Comparison of ENCODE assay signal across 13 cellular contexts in the genomic region with DNA sequence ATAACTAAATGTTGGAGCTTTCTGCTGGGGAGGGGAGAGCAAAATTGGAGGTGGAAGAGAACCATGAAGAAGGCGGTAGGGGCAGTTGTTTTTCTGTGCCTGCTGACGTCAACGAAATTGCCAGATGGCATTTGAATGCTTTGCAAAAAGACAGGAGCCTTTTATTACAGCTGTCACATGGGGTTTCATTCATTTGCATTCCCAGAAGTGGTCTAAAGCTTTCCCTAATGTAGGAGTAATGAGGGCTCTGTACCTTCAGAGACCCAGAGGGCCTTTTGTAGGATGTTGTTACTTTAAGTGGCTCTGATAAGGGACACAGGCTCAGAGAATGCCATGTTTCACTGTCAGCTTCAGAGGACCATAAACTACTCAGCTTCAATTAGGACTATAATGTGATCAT.
A peak's percentile ranks its signal among the peaks of the same experiment; 100 is the strongest.
DNase-seq lines count a peak whose midpoint lies in the region; ATAC-seq and TF ChIP-seq lines count a peak whose summit lies in the region.
"Had no signal": no experiment of that assay in that cellular context is flagged by ENCODE, and none has a peak within 500 bp of the region (broad histone marks: within the 10 kb centered on the region; RNA-seq: fewer than 3 reads in every experiment).

No MANE protein-coding gene starts in this region.

- no peaks in the 10 kb centered on the region for H3K36me3 Mint-ChIP-seq in MCF 10A (ENCODE audit: insufficient read depth, unreplicated experiment)
- H3K36me3 Mint-ChIP-seq: activated CD4-positive, alpha-beta memory T cell treated with anti-CD3 and anti-CD28 coated beads for 36 hours had no signal

- no peak overlapping the region for H3K23ac ChIP-seq in neuronal stem cell (ENCODE audit: low read depth, low read length, poor library complexity)

- H3K9me3 Mint-ChIP-seq in MCF 10A (ENCODE audit: unreplicated experiment) = no peaks in the 10 kb centered on the region
- H3K9me3 Mint-ChIP-seq: activated CD4-positive, alpha-beta memory T cell treated with anti-CD3 and anti-CD28 coated beads for 36 hours had no signal

- H3K27ac Mint-ChIP-seq in MCF 10A (ENCODE audit: low read depth, unreplicated experiment) = no peak overlapping the region
- H3K27ac Mint-ChIP-seq: activated CD4-positive, alpha-beta memory T cell treated with anti-CD3 and anti-CD28 coated beads for 36 hours had no signal

- peak overlapping the region; percentile 54 for H2AFZ ChIP-seq in neuronal stem cell (ENCODE audit: low read length)

- 23 to 53% methylated on average over 3 of the region's 3 CpGs for WGBS in gastroesophageal sphincter (ENCODE audit: low coverage in 1 of 2), 2 donors
- no CpG with 5 or more reads among the region's 3 CpGs for WGBS in neuronal stem cell (ENCODE audit: extremely low coverage in 2 of 2, insufficient read length in 2 of 2, insufficient replicate concordance in 1 of 2), 2 donors

- no peak overlapping the region for H4K8ac ChIP-seq in neuronal stem cell (ENCODE audit: low read depth, low read length)

- TF ChIP-seq EP300 in gastroesophageal sphincter (IDR thresholded peaks at IDR 0.05) = no peak

- no peaks in the 10 kb centered on the region for H3K79me1 ChIP-seq in neuronal stem cell (ENCODE audit: low read depth, low read length)

- H2BK120ac ChIP-seq in neuronal stem cell (ENCODE audit: low read depth, low read length) = no peak overlapping the region

- no peak overlapping the region for H3K4ac ChIP-seq in neuronal stem cell (ENCODE audit: low read length)

- peak overlapping the region; percentile 18 to 78 (median 68) for H3K27ac ChIP-seq in gastroesophageal sphincter
- no peak overlapping the region for H3K27ac ChIP-seq in neuronal stem cell (replicated peaks; ENCODE audit: low read length)
- H3K27ac ChIP-seq: C4-2B, prostate gland had no signal

- H3K4me3 ChIP-seq in gastroesophageal sphincter = no peak overlapping the region
- no peak overlapping the region for H3K4me3 ChIP-seq in neuronal stem cell (ENCODE audit: low read length in 2 of 2)
- H3K4me3 ChIP-seq: adrenal gland, prostate gland, transverse colon had no signal

- H3K4me1 ChIP-seq in gastroesophageal sphincter (peaks cover 3 to 88% (median 24%) of the 10 kb centered on the region in 3 donors), neuronal stem cell (ENCODE audit: control insufficient read depth in 2 of 2, insufficient read depth in 1 of 2, low read depth in 1 of 2, low read length in 2 of 2) (peaks cover 3 to 6% of the 10 kb centered on the region in 2 donors)
- H3K4me1 ChIP-seq: adrenal gland, prostate gland had no signal

- H3K4me2 ChIP-seq in neuronal stem cell (ENCODE audit: insufficient read depth, low read length, poor library complexity, severe bottlenecking) = no peak overlapping the region

- no peaks in the 10 kb centered on the region for H3K27me3 ChIP-seq in gastroesophageal sphincter
- H3K27me3 ChIP-seq in neuronal stem cell (ENCODE audit: control insufficient read depth in 3 of 3, insufficient read depth in 3 of 3, low read depth in 1 of 3, low read length in 3 of 3) = no peaks in the 10 kb centered on the region
- H3K27me3 ChIP-seq: adrenal gland, transverse colon had no signal

- no peak overlapping the region for H2BK12ac ChIP-seq in neuronal stem cell (ENCODE audit: low read length)

- H2BK5ac ChIP-seq in neuronal stem cell (ENCODE audit: low read length) = no peak overlapping the region

- H3K9ac ChIP-seq in neuronal stem cell (ENCODE audit: low read depth, low read length, poor library complexity) = no peak overlapping the region

- H3K9me3 ChIP-seq in gastroesophageal sphincter = no peaks in the 10 kb centered on the region
- no peaks in the 10 kb centered on the region for H3K9me3 ChIP-seq in neuronal stem cell (replicated peaks in 1 of 2; ENCODE audit: control insufficient read depth in 2 of 2, insufficient read depth in 1 of 2, low read depth in 1 of 2, low read length in 2 of 2)
- H3K9me3 ChIP-seq: adrenal gland, prostate gland, transverse colon had no signal

- H3K36me3 ChIP-seq in gastroesophageal sphincter = no peaks in the 10 kb centered on the region
- no peaks in the 10 kb centered on the region for H3K36me3 ChIP-seq in neuronal stem cell (replicated peaks in 1 of 2; ENCODE audit: control insufficient read depth in 2 of 2, insufficient read depth in 2 of 2, low read length in 2 of 2)
- H3K36me3 ChIP-seq: adrenal gland, prostate gland, transverse colon had no signal

- POLR2A ChIA-PET in HEK293T (lab: Yijun Ruan, JAX) (no interaction called here), MCF 10A (lab: Yijun Ruan, JAX) (interaction anchor here (0.7 kb wide), 2 partner anchors 164 to 197 kb away, joined by 3 read pairs; no protein-coding TSS in a partner anchor)

- ATAC-seq in gastroesophageal sphincter (no peak), HG03175 (IDR thresholded peaks at IDR 0.05; ENCODE audit: unreplicated experiment) (no peak), HG03159 (IDR thresholded peaks at IDR 0.05; ENCODE audit: unreplicated experiment) (no peak)

- TF ChIP-seq CTCF in gastroesophageal sphincter (IDR thresholded peaks at IDR 0.05) (no peak), MCF 10A (IDR thresholded peaks at IDR 0.05; ENCODE audit: unreplicated experiment) (no peak)

- CTCF ChIA-PET in HEK293T (lab: Yijun Ruan, JAX) (interaction anchor here (0.5 to 0.6 kb wide), 2 partner anchors 13 to 928 kb away, joined by 3 read pairs; no protein-coding TSS in a partner anchor), MCF 10A (lab: Yijun Ruan, JAX) (interaction anchor here (1.1 to 1.6 kb wide), 3 partner anchors 13 to 363 kb away, joined by 3 to 7 read pairs (median 4); no protein-coding TSS in a partner anchor)

- intact Hi-C loops in MCF 10A (cut with micrococcal nuclease) = no loop called here

- no peak for DNase-seq in HEK293T (ENCODE audit: extremely low spot score)
- peak; percentile 50 for DNase-seq in NCI-H82 (lab: John Stamatoyannopoulos, UW)
- no peak for DNase-seq in neuronal stem cell (ENCODE audit: low spot score)
- DNase-seq in stimulated activated CD4-positive, alpha-beta T cell treated with anti-CD3 and anti-CD28 coated beads, Interleukin-15, amount 100 ng/mL, for 24 hours = no peak
- DNase-seq in MCF 10A (ENCODE audit: unreplicated experiment) = no peak
- DNase-seq: activated CD4-positive, alpha-beta memory T cell treated with anti-CD3 and anti-CD28 coated beads for 36 hours; transverse colon had no signal

- no peak overlapping the region for H2AK5ac ChIP-seq in neuronal stem cell (ENCODE audit: low read depth, low read length)

- no peak overlapping the region for H3K14ac ChIP-seq in neuronal stem cell (ENCODE audit: low read length)

- H4K91ac ChIP-seq in neuronal stem cell (ENCODE audit: low read depth, low read length, poor library complexity) = no peak overlapping the region

- no peaks in the 10 kb centered on the region for H3K4me1 Mint-ChIP-seq in MCF 10A (ENCODE audit: insufficient read depth, unreplicated experiment)

- H2BK15ac ChIP-seq in neuronal stem cell (ENCODE audit: low read length) = no peak overlapping the region

- peaks cover 76% of the 10 kb centered on the region for H3K27me3 Mint-ChIP-seq in MCF 10A (ENCODE audit: insufficient read depth, unreplicated experiment)
- H3K27me3 Mint-ChIP-seq: activated CD4-positive, alpha-beta memory T cell treated with anti-CD3 and anti-CD28 coated beads for 36 hours had no signal

- no peak overlapping the region for H3K18ac ChIP-seq in neuronal stem cell (ENCODE audit: low read length)

- H3K4me3 Mint-ChIP-seq in MCF 10A (ENCODE audit: unreplicated experiment) = no peak overlapping the region
- H3K4me3 Mint-ChIP-seq: activated CD4-positive, alpha-beta memory T cell treated with anti-CD3 and anti-CD28 coated beads for 36 hours had no signal

- TF ChIP-seq POLR2A in gastroesophageal sphincter (IDR thresholded peaks at IDR 0.05) = no peak

- no TSS peak for BruUV-seq in MCF 10A (replicated peaks; lab: Mats Ljungman, UMichigan)

TF ChIP-seq in HEK293T, 16 proteins besides CTCF, POLR2A, EP300 and RAD21:
- TF ChIP-seq, protein P1, sequence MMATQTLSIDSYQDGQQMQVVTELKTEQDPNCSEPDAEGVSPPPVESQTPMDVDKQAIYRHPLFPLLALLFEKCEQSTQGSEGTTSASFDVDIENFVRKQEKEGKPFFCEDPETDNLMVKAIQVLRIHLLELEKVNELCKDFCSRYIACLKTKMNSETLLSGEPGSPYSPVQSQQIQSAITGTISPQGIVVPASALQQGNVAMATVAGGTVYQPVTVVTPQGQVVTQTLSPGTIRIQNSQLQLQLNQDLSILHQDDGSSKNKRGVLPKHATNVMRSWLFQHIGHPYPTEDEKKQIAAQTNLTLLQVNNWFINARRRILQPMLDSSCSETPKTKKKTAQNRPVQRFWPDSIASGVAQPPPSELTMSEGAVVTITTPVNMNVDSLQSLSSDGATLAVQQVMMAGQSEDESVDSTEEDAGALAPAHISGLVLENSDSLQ (IDR thresholded peaks at IDR 0.05) = 0 out of 2 replicates have a peak, but pooled peaks have one; percentile 4
- TF ChIP-seq FOXK2 (IDR thresholded peaks at IDR 0.05) = no peak
